28 cellular contexts compared by ENCODE assay signal in genomic region chr12:103016381-103016780, GRCh38. TPM values are rescaled to one million over a fixed set of nuclear protein-coding genes. Genes with fewer than 3 reads are reported as not detected.
DNase-seq lines count a peak whose midpoint lies in the region; ATAC-seq, FAIRE-seq and TF ChIP-seq lines count a peak whose summit lies in the region.
"Had no signal": no experiment of that assay in that cellular context is flagged by ENCODE, and none has a peak within 500 bp of the region (broad histone marks: within the 10 kb centered on the region; RNA-seq: fewer than 3 reads in every experiment).

No MANE protein-coding gene starts in this region.

- TF ChIP-seq CTCF in A549 (IDR thresholded peaks at IDR 0.05): no peak
- TF ChIP-seq CTCF in HCT116 (IDR thresholded peaks at IDR 0.05 in 2 of 3, conservative IDR thresholded peaks at IDR 0.05 in 1 of 3; ENCODE audit: borderline replicate concordance in 1 of 3, insufficient read depth in 1 of 3, low read depth in 2 of 3, low read length in 2 of 3): no peak
- no peak for TF ChIP-seq CTCF in GM12878 (IDR thresholded peaks at IDR 0.05 in 2 of 3, conservative IDR thresholded peaks at IDR 0.05 in 1 of 3; ENCODE audit: control insufficient read depth in 2 of 3, extremely low read depth in 1 of 3, insufficient read depth in 1 of 3, low read depth in 3 of 3, low read length in 3 of 3)

- H3K4me2 ChIP-seq in A549: no peak overlapping the region
- no peak overlapping the region for H3K4me2 ChIP-seq in HCT116 (ENCODE audit: low read length)
- no peak overlapping the region for H3K4me2 ChIP-seq in GM12878 (ENCODE audit: control insufficient read depth, insufficient read depth)
- H3K4me2 ChIP-seq: BLaER1 had no signal

- H3K27ac ChIP-seq in A549 (no peak overlapping the region), HCT116 (ENCODE audit: low read depth, low read length) (no peak overlapping the region), GM12878 (ENCODE audit: control insufficient read depth, insufficient read depth) (no peak overlapping the region)
- H3K27ac ChIP-seq: 22Rv1, BLaER1, C4-2B had no signal

- no peak overlapping the region for H3K4me3 Mint-ChIP-seq in T-cell
- H3K4me3 Mint-ChIP-seq: CD4-positive, alpha-beta T cell; CD8-positive, alpha-beta T cell had no signal

- H3K36me3 ChIP-seq in HCT116 (ENCODE audit: control insufficient read depth in 1 of 2, insufficient read depth in 2 of 2, low read length in 2 of 2) (no peaks in the 10 kb centered on the region), GM12878 (ENCODE audit: control insufficient read depth in 2 of 2, insufficient read depth in 2 of 2, low read length in 1 of 2) (no peaks in the 10 kb centered on the region)
- H3K36me3 ChIP-seq: BE2C, BLaER1 had no signal

- H3K9ac ChIP-seq in HCT116 (ENCODE audit: low read length) (no peak overlapping the region), GM12878 (ENCODE audit: control insufficient read depth, insufficient read depth, low read length) (no peak overlapping the region)
- H3K9ac ChIP-seq: BLaER1 had no signal

- TF ChIP-seq POLR2A in A549 (IDR thresholded peaks at IDR 0.05; ENCODE audit: low read length) (no peak), HCT116 (IDR thresholded peaks at IDR 0.05; ENCODE audit: borderline replicate concordance, extremely low read depth, insufficient read depth, insufficient read length) (no peak), GM12878 (IDR thresholded peaks at IDR 0.05; ENCODE audit: low read depth, low read length) (no peak)

- CTCF ChIA-PET in A549 (lab: Yijun Ruan, JAX) (interaction anchor here (0.6 kb wide), 2 partner anchors 34 to 527 kb away, joined by 3 to 4 read pairs; no protein-coding TSS in a partner anchor), HCT116 (lab: Charles Lee) (no interaction called here), GM12878 (lab: Yijun Ruan, JAX) (interaction anchor here (1.5 to 1.9 kb wide), 5 partner anchors 9 to 187 kb away, joined by 3 to 7 read pairs (median 4); no protein-coding TSS in a partner anchor), T-cell (lab: Charles Lee) (no interaction called here)

- H3K27me3 Mint-ChIP-seq in T-cell: peaks cover 0 to 14% of the 10 kb centered on the region in 2 donors

- no peaks in the 10 kb centered on the region for H3K36me3 Mint-ChIP-seq in T-cell
- H3K36me3 Mint-ChIP-seq: CD8-positive, alpha-beta T cell had no signal

- no peak overlapping the region for H3K27ac Mint-ChIP-seq in T-cell
- H3K27ac Mint-ChIP-seq: CD4-positive, alpha-beta T cell; CD8-positive, alpha-beta T cell had no signal

- H3K4me3 ChIP-seq in A549 (no peak overlapping the region), HCT116 (replicated peaks in 1 of 2; ENCODE audit: low read depth in 1 of 2, low read length in 2 of 2) (no peak overlapping the region), GM12878 (no peak overlapping the region)
- H3K4me3 ChIP-seq: BLaER1 had no signal

- TF ChIP-seq RAD21 in A549 (conservative IDR thresholded peaks at IDR 0.05 in 1 of 2, IDR thresholded peaks at IDR 0.05 in 1 of 2) (no peak), HCT116 (IDR thresholded peaks at IDR 0.05; ENCODE audit: low read depth) (no peak), Ishikawa (IDR thresholded peaks at IDR 0.05; ENCODE audit: low read depth) (no peak), GM12878 (IDR thresholded peaks at IDR 0.05; ENCODE audit: insufficient read depth, low read depth, low read length) (no peak)

- H2AFZ ChIP-seq in HCT116 (ENCODE audit: low read depth, low read length, poor library complexity, severe bottlenecking): no peak overlapping the region
- H2AFZ ChIP-seq in GM12878 (ENCODE audit: control insufficient read depth, low read depth, low read length): no peak overlapping the region

- H3K9me3 ChIP-seq in A549: no peaks in the 10 kb centered on the region
- H3K9me3 ChIP-seq in HCT116 (ENCODE audit: control insufficient read depth in 1 of 2, insufficient read depth in 1 of 2, low read depth in 1 of 2, low read length in 2 of 2): no peaks in the 10 kb centered on the region
- no peaks in the 10 kb centered on the region; the same call in 2 of the 3 replicates for H3K9me3 ChIP-seq in GM12878 (replicated peaks; ENCODE audit: control insufficient read depth, insufficient read depth, low read length)
- H3K9me3 ChIP-seq: BE2C, BLaER1, Caco-2 had no signal

- H3K9me3 Mint-ChIP-seq in T-cell: no peaks in the 10 kb centered on the region
- H3K9me3 Mint-ChIP-seq: CD4-positive, alpha-beta T cell; CD8-positive, alpha-beta T cell had no signal

- H3K79me2 ChIP-seq in HCT116 (ENCODE audit: insufficient read depth, low read length) (no peaks in the 10 kb centered on the region), GM12878 (ENCODE audit: control insufficient read depth, insufficient read depth, low read length) (no peaks in the 10 kb centered on the region)

- DNase-seq in A549 (ENCODE audit: low read depth in 1 of 2, low spot score in 1 of 2) (no peak), HCT116 (ENCODE audit: low read depth, low spot score) (no peak), GM12878 (ENCODE audit: low read depth, low spot score) (no peak), DMS153 (lab: John Stamatoyannopoulos, UW) (no peak), T-helper 9 cell (no peak), T-cell (no peak)
- DNase-seq: ACHN; BE2C; Caco-2; Calu3; CD4-positive, alpha-beta T cell; CD8-positive, alpha-beta T cell; DMS53; DMS79; DND-41; EL; GDM1 had no signal

- H3K4me1 ChIP-seq in A549 (no peaks in the 10 kb centered on the region), HCT116 (ENCODE audit: control insufficient read depth in 1 of 2, insufficient read depth in 2 of 2, low read length in 2 of 2) (no peaks in the 10 kb centered on the region), GM12878 (ENCODE audit: control insufficient read depth, insufficient read depth, low read length) (peaks cover 5% of the 10 kb centered on the region; the same call in 1 of the 2 replicates)
- H3K4me1 ChIP-seq: BLaER1, Caco-2 had no signal

- TF ChIP-seq EP300 in A549 (IDR thresholded peaks at IDR 0.05): no peak
- no peak for TF ChIP-seq EP300 in Ishikawa (IDR thresholded peaks at IDR 0.05; ENCODE audit: borderline replicate concordance)
- no peak for TF ChIP-seq EP300 in GM12878 (IDR thresholded peaks at IDR 0.05; ENCODE audit: borderline replicate concordance in 1 of 2, control insufficient read depth in 1 of 2, low read depth in 2 of 2, low read length in 2 of 2)

- no peaks in the 10 kb centered on the region for H3K4me1 Mint-ChIP-seq in T-cell

- FAIRE-seq in A549 (lab: Jason Lieb, UNC): no peak
- FAIRE-seq in GM12878 (lab: Jason Lieb, UNC): no peak
- FAIRE-seq: D721Med, GM12891 had no signal

- POLR2A ChIA-PET in A549 (lab: Yijun Ruan, JAX) (no interaction called here), HCT116 (lab: Charles Lee) (no interaction called here), GM12878 (lab: Charles Lee) (no interaction called here), T-cell (lab: Charles Lee) (no interaction called here)

- no peaks in the 10 kb centered on the region for H3K27me3 ChIP-seq in HCT116 (ENCODE audit: insufficient read depth, low read length)
- H3K27me3 ChIP-seq in GM12878 (replicated peaks in 1 of 2; ENCODE audit: control insufficient read depth in 2 of 2, insufficient read depth in 2 of 2, low read length in 1 of 2): no peaks in the 10 kb centered on the region
- H3K27me3 ChIP-seq: BE2C, BLaER1 had no signal

- intact Hi-C loops in HCT116 (cut with micrococcal nuclease) (no loop called here), GM12878 (cut with micrococcal nuclease; ENCODE audit: unreplicated experiment) (no loop called here)

- RAD21 ChIA-PET in HCT116 (lab: Charles Lee; ENCODE audit: low non-redundant PET in 1 of 2, low total read pairs in 2 of 2, uncharacterized antibody in 2 of 2, unreplicated experiment in 2 of 2) (no interaction called here), GM12878 (lab: Charles Lee; ENCODE audit: unreplicated experiment) (interaction anchor here (1.3 to 2.6 kb wide), 2 partner anchors 23 to 25 kb away, joined by 4 to 8 read pairs; no protein-coding TSS in a partner anchor)

- SMC1A ChIA-PET in GM12878 (lab: Charles Lee; ENCODE audit: uncharacterized antibody, unreplicated experiment): interaction anchor here (0.9 to 2.5 kb wide), 8 partner anchors 10 to 317 kb away, joined by 3 to 10 read pairs (median 3); no protein-coding TSS in a partner anchor

- ATAC-seq in A549 (no peak), HCT116 (no peak), GM12878 (no peak), GM19328 (IDR thresholded peaks at IDR 0.05; ENCODE audit: unreplicated experiment) (no peak), T-cell (replicated peaks in 1 of 4) (no peak)
- ATAC-seq: CD8-positive, alpha-beta T cell had no signal

- in situ Hi-C loops in GM12878 (cut with MboI): no loop called here

- H4K20me1 ChIP-seq in HCT116 (ENCODE audit: insufficient read depth) (no peaks in the 10 kb centered on the region), GM12878 (ENCODE audit: control insufficient read depth, insufficient read depth) (no peaks in the 10 kb centered on the region)
- H4K20me1 ChIP-seq: BLaER1 had no signal

- BruUV-seq in HCT116 (replicated peaks; lab: Mats Ljungman, UMichigan) (no TSS peak), GM12878 (replicated peaks; lab: Mats Ljungman, UMichigan) (no TSS peak)

- no peaks in the 10 kb centered on the region for H3K9me2 ChIP-seq in HCT116 (ENCODE audit: insufficient read depth)

RNA-seq across cellular contexts. Expression of gene ASCL1, which starts 58.9 kb away (rescaled TPM):
- 0.05 TPM in 1 of 2 replicates, not detected in the other for polyA plus RNA-seq in A549 (2011; rRNA removed)
- 0.09 and 0.13 TPM in 2 replicates for polyA plus RNA-seq in A549 (2012; cell fraction: cytosol; rRNA removed)
- polyA plus RNA-seq in A549 (2012; cell fraction: nucleus; rRNA removed): 0.17 and 0.18 TPM in 2 replicates
- not detected in 3 replicates for polyA plus RNA-seq in A549 (2017; fragmentation: RNase III; extraction: RNeasy Plus Mini Kit Qiagen cat#74134 plus additional on column Dnase treatment)
- polyA minus RNA-seq in A549 (2011; rRNA and poly(A)+ RNA removed): not detected in 2 replicates
- not detected for total RNA-seq in HCT116 (2021; ENCODE audit: unreplicated experiment)
- not detected in 2 replicates for polyA plus RNA-seq in HCT116 (2012)
- 25.2 and 26.4 TPM in 2 replicates for total RNA-seq in GM12878 (2013; cell fraction: nucleolus; rRNA removed)
- 18.2 and 18.4 TPM in 2 replicates for total RNA-seq in GM12878 (2014; rRNA removed)
- 11.2 and 12.6 TPM in 2 replicates for total RNA-seq in GM12878 (2014; rRNA removed; fragmentation: Illumina TruSeq; extraction: Trizol)
- total RNA-seq in GM12878 (2021): 20.2 and 21.4 TPM in 2 replicates
- polyA plus RNA-seq in GM12878 (2011; ENCODE audit: low read depth): 0.72 TPM
- 56.2 and 61.1 TPM in 2 replicates for polyA plus RNA-seq in GM12878 (2011; rRNA removed)
- 68.1 and 75.3 TPM in 2 replicates for polyA plus RNA-seq in GM12878 (2011; cell fraction: cytosol; rRNA removed)
- 32.5 and 37.1 TPM in 2 replicates for polyA plus RNA-seq in GM12878 (2011; cell fraction: nucleus; rRNA removed)
- polyA plus RNA-seq in GM12878 (2012): 0.96 and 1.8 TPM in 2 replicates
- 19.3 and 19.6 TPM in 2 replicates for polyA plus RNA-seq in GM12878 (2014; fragmentation: Illumina TruSeq; extraction: Trizol)
- 10 to 100 TPM; 10.6 to 11.3 TPM for polyA plus RNA-seq in GM12878 (2014; fragmentation: Nextera tagmentation; extraction: Ambion mirVana)
- polyA plus RNA-seq in GM12878 (2014; rRNA removed): 21.8 and 26.8 TPM in 2 replicates
- 10 to 100 TPM; 31.1 to 34.1 TPM for polyA plus RNA-seq in GM12878 (2016; fragmentation: Nextera tagmentation; extraction: Ambion mirVana)
- polyA minus RNA-seq in GM12878 (2011; rRNA and poly(A)+ RNA removed): 24.4 and 31.1 TPM in 2 replicates
- 16.3 and 19.0 TPM in 2 replicates for polyA minus RNA-seq in GM12878 (2011; cell fraction: cytosol; rRNA and poly(A)+ RNA removed)
- 16.0 and 22.7 TPM in 2 replicates for polyA minus RNA-seq in GM12878 (2011; cell fraction: nucleus; rRNA and poly(A)+ RNA removed)
- total RNA-seq in T-cell: not detected
- total RNA-seq: A172; A673; Caco-2; Calu3; CD4-positive, alpha-beta T cell; CD8-positive, alpha-beta T cell; G401 had no signal
- polyA plus RNA-seq: AG04450 had no signal

Comparison
In these comparisons a context has a peak if more than half of its experiments do, and no peak if none do; other contexts are left out.
1. RNA of gene ASCL1, which starts 58.9 kb away (total RNA-seq): 11.2 to 26.4 TPM in GM12878; not detected in T-cell and not detected in HCT116 (single experiment); every median in the first group is over 10 times any median in the second.
2. CTCF ChIA-PET loops: an anchor here in A549 (0.6 kb wide) and GM12878 (1.5 to 1.9 kb wide); none called in HCT116 and T-cell.
3. Of the 24 proteins assayed by ChIP-seq in both GM12878 and A549: peak only in GM12878: none; only in A549: none; in both: REST; in neither: 23.